In the genomic region with DNA sequence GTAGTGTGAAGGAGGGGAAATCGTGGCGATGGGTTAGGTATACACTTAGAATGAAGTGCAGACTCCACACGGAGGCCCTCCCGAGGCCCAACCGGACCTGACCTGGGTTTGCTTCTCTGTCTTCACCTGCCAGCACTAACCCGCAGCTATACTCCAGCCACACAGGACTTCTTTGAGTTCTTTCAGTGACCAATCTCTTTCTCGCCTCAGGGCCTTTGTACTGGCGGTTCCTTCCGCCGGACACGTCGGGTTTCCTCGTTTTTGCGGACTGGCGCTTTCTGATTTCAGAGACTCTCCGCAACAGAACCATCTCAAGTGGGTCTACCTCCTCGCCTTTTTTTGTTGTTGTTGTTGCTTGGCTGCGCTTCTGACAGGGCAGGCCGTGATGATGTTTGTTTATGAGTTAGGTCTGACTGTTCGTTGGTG, we compare ENCODE assay signal across 8 cellular contexts. TPM values are rescaled to one million over a fixed set of nuclear protein-coding genes. Genes with fewer than 3 reads are reported as not detected.
A peak's percentile ranks its signal among the peaks of the same experiment; 100 is the strongest.
DNase-seq lines count a peak whose midpoint lies in the region; ATAC-seq and TF ChIP-seq lines count a peak whose summit lies in the region.

A gene with protein sequence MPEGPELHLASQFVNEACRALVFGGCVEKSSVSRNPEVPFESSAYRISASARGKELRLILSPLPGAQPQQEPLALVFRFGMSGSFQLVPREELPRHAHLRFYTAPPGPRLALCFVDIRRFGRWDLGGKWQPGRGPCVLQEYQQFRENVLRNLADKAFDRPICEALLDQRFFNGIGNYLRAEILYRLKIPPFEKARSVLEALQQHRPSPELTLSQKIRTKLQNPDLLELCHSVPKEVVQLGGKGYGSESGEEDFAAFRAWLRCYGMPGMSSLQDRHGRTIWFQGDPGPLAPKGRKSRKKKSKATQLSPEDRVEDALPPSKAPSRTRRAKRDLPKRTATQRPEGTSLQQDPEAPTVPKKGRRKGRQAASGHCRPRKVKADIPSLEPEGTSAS (plus strand): TSS at position 244 of the 426 bp plus-strand sequence. CDS start 1,867 bp downstream, outside the sequence.

- H3K27me3 ChIP-seq in HCT116 (ENCODE audit: insufficient read depth, low read length) (no peaks in the 10 kb centered on the region), heart right ventricle (peaks cover 0 to 37% (median 0%) of the 10 kb centered on the region in 7 donors)

- TF ChIP-seq CTCF in HCT116 (IDR thresholded peaks at IDR 0.05 in 2 of 3, conservative IDR thresholded peaks at IDR 0.05 in 1 of 3; ENCODE audit: borderline replicate concordance in 1 of 3, insufficient read depth in 1 of 3, low read depth in 2 of 3, low read length in 2 of 3): no peak
- no peak for TF ChIP-seq CTCF in heart right ventricle (IDR thresholded peaks at IDR 0.05)

- H3K27ac ChIP-seq in HCT116 (ENCODE audit: low read depth, low read length) (peak within 1 kb of the TSS; percentile 85), heart right ventricle (peak within 1 kb of the TSS in 9 of 10 donors; percentile 56 to 83 (median 74))

- H3K36me3 ChIP-seq in HCT116 (ENCODE audit: control insufficient read depth in 1 of 2, insufficient read depth in 2 of 2, low read length in 2 of 2) (no peaks in the 10 kb centered on the region), heart right ventricle (no peaks in the 10 kb centered on the region)

- H3K4me3 Mint-ChIP-seq in activated CD8-positive, alpha-beta T cell treated with anti-CD3 and anti-CD28 coated beads, Interleukin-2, amount 10 ng/mL, durations not matched to agents 7 days and 5 days: peak within 1 kb of the TSS; percentile 63

- ATAC-seq in HCT116: peak; percentile 63
- ATAC-seq in activated CD8-positive, alpha-beta T cell treated with anti-CD3 and anti-CD28 coated beads, Interleukin-2, amount 10 ng/mL, durations not matched to agents 7 days and 5 days: no peak
- ATAC-seq in heart right ventricle: peak in 5 of 8 donors; percentile 1 to 3 (median 2)
- ATAC-seq in HG02884 (IDR thresholded peaks at IDR 0.05; ENCODE audit: unreplicated experiment): no peak

- H3K9me3 Mint-ChIP-seq in activated CD8-positive, alpha-beta T cell treated with anti-CD3 and anti-CD28 coated beads, Interleukin-2, amount 10 ng/mL, durations not matched to agents 7 days and 5 days (ENCODE audit: insufficient read depth): peaks cover 19% of the 10 kb centered on the region

- H3K27ac Mint-ChIP-seq in activated CD8-positive, alpha-beta T cell treated with anti-CD3 and anti-CD28 coated beads, Interleukin-2, amount 10 ng/mL, durations not matched to agents 7 days and 5 days: peak within 1 kb of the TSS; percentile 79

- TF ChIP-seq RAD21 in HCT116 (IDR thresholded peaks at IDR 0.05; ENCODE audit: low read depth): no peak

- H3K9me3 ChIP-seq in HCT116 (ENCODE audit: control insufficient read depth in 1 of 2, insufficient read depth in 1 of 2, low read depth in 1 of 2, low read length in 2 of 2) (no peaks in the 10 kb centered on the region), heart right ventricle (peaks cover 0 to 7% (median 0%) of the 10 kb centered on the region in 11 donors)

- H3K9me2 ChIP-seq in HCT116 (ENCODE audit: insufficient read depth): no peaks in the 10 kb centered on the region

- H3K9ac ChIP-seq in HCT116 (ENCODE audit: low read length): peak within 1 kb of the TSS; percentile 81

- H3K27me3 Mint-ChIP-seq in activated CD8-positive, alpha-beta T cell treated with anti-CD3 and anti-CD28 coated beads, Interleukin-2, amount 10 ng/mL, durations not matched to agents 7 days and 5 days (ENCODE audit: low read depth): peaks cover 18% of the 10 kb centered on the region

- BruUV-seq in HCT116 (replicated peaks; lab: Mats Ljungman, UMichigan): TSS peak; percentile 50

- peak within 1 kb of the TSS; percentile 78 to 87 for H3K4me3 ChIP-seq in HCT116 (replicated peaks in 1 of 2; ENCODE audit: low read depth in 1 of 2, low read length in 2 of 2)
- peak within 1 kb of the TSS; percentile 71 to 99 (median 88) for H3K4me3 ChIP-seq in heart right ventricle

- peak within 1 kb of the TSS; percentile 94 for H2AFZ ChIP-seq in HCT116 (ENCODE audit: low read depth, low read length, poor library complexity, severe bottlenecking)

- peak; percentile 42 for TF ChIP-seq POLR2A in HCT116 (IDR thresholded peaks at IDR 0.05; ENCODE audit: borderline replicate concordance, extremely low read depth, insufficient read depth, insufficient read length)

- peaks cover 39% of the 10 kb centered on the region for H3K36me3 Mint-ChIP-seq in activated CD8-positive, alpha-beta T cell treated with anti-CD3 and anti-CD28 coated beads, Interleukin-2, amount 10 ng/mL, durations not matched to agents 7 days and 5 days (ENCODE audit: low read depth)

- peak within 1 kb of the TSS; percentile 93 for H3K4me2 ChIP-seq in HCT116 (ENCODE audit: low read length)

- H3K4me1 Mint-ChIP-seq in activated CD8-positive, alpha-beta T cell treated with anti-CD3 and anti-CD28 coated beads, Interleukin-2, amount 10 ng/mL, durations not matched to agents 7 days and 5 days (ENCODE audit: low read depth): peaks cover 37% of the 10 kb centered on the region

- POLR2A ChIA-PET in HCT116 (lab: Charles Lee): interaction anchor here (0.9 to 1.2 kb wide), 4 partner anchors 11 to 107 kb away, joined by 3 read pairs; a partner anchor contains a TSS
- POLR2A ChIA-PET in activated CD8-positive, alpha-beta T cell treated with anti-CD3 and anti-CD28 coated beads, Interleukin-2, amount 10 ng/mL, durations not matched to agents 7 days and 5 days (lab: Charles Lee): interaction anchor here (0.7 kb wide), 1 partner anchor 279 kb away, joined by 3 read pairs; a partner anchor contains a TSS

- H3K4me1 ChIP-seq in HCT116 (ENCODE audit: control insufficient read depth in 1 of 2, insufficient read depth in 2 of 2, low read length in 2 of 2) (peaks cover 6 to 15% of the 10 kb centered on the region in 2 experiments; a peak in 3 of 4 replicates), heart right ventricle (peaks cover 5 to 43% (median 18%) of the 10 kb centered on the region in 9 donors)

- CTCF ChIA-PET in HCT116 (lab: Charles Lee): interaction anchor here (1.7 kb wide), 1 partner anchor 21 kb away, joined by 4 read pairs; no protein-coding TSS in a partner anchor
- CTCF ChIA-PET in activated CD8-positive, alpha-beta T cell treated with anti-CD3 and anti-CD28 coated beads, Interleukin-2, amount 10 ng/mL, durations not matched to agents 7 days and 5 days (lab: Charles Lee): no interaction called here

- 25 to 26% methylated on average over 20 of the region's 20 CpGs for WGBS in heart right ventricle, 2 donors

- no peaks in the 10 kb centered on the region for H3K79me2 ChIP-seq in HCT116 (ENCODE audit: insufficient read depth, low read length)

- peak; percentile 59 for DNase-seq in HCT116 (ENCODE audit: low read depth, low spot score)
- DNase-seq in activated CD8-positive, alpha-beta T cell treated with anti-CD3 and anti-CD28 coated beads, Interleukin-2, amount 10 ng/mL, durations not matched to agents 7 days and 5 days: no peak
- no peak for DNase-seq in heart right ventricle
- no peak for DNase-seq in pulmonary artery endothelial cell (ENCODE audit: low read depth, low spot score)
- DNase-seq in NCI-H1105 (lab: John Stamatoyannopoulos, UW): no peak
- no peak for DNase-seq in stimulated activated CD4-positive, alpha-beta T cell treated with anti-CD3 and anti-CD28 coated beads, Interleukin-1b, Interleukin-23, amount 100 ng/mL, for 48 hours
- DNase-seq in stimulated activated CD4-positive, alpha-beta T cell treated with anti-CD3 and anti-CD28 coated beads, Interleukin-2, amount 100 ng/mL, for 48 hours: no peak

- intact Hi-C loops in HCT116 (cut with micrococcal nuclease): loop anchor here (2.0 kb wide), 1 partner anchor 20 kb away; no protein-coding TSS in a partner anchor
- intact Hi-C loops in heart right ventricle (cut with DNase I): no loop called here

- RAD21 ChIA-PET in HCT116 (lab: Charles Lee; ENCODE audit: low non-redundant PET in 1 of 2, low total read pairs in 2 of 2, uncharacterized antibody in 2 of 2, unreplicated experiment in 2 of 2): interaction anchor here in 1 of 2 experiments (1.0 kb wide), 1 partner anchor 21 kb away, joined by 3 read pairs; no protein-coding TSS in a partner anchor

- no peaks in the 10 kb centered on the region for H4K20me1 ChIP-seq in HCT116 (ENCODE audit: insufficient read depth)

TF ChIP-seq in HCT116, 20 proteins besides CTCF, POLR2A, EP300 and RAD21:
- TF ChIP-seq ZFX (IDR thresholded peaks at IDR 0.05) (no peak), SP1 (IDR thresholded peaks at IDR 0.05; ENCODE audit: low read depth) (0 out of 2 replicates have a peak, but pooled peaks have one; percentile 21), POLR2AphosphoS5 (IDR thresholded peaks at IDR 0.05; ENCODE audit: low read depth, low read length) (peak; percentile 51), EZH2phosphoT487 (IDR thresholded peaks at IDR 0.05; ENCODE audit: borderline replicate concordance) (no peak), TCF7L2 (IDR thresholded peaks at IDR 0.05; ENCODE audit: borderline replicate concordance, extremely low read depth, insufficient read depth, insufficient read length) (peak; percentile 53), CEBPB (IDR thresholded peaks at IDR 0.05; ENCODE audit: low read depth) (no peak), EZH2 (IDR thresholded peaks at IDR 0.05) (no peak), ZNF274 (IDR thresholded peaks at IDR 0.05; ENCODE audit: low read depth, low read length) (no peak)
- TF ChIP-seq, protein P1, sequence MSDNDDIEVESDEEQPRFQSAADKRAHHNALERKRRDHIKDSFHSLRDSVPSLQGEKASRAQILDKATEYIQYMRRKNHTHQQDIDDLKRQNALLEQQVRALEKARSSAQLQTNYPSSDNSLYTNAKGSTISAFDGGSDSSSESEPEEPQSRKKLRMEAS (IDR thresholded peaks at IDR 0.05): no peak

RNA-seq across cellular contexts. Expression of the gene that starts here (rescaled TPM):
- total RNA-seq in HCT116 (2021; ENCODE audit: unreplicated experiment) (41.4 TPM), heart right ventricle (10 to 100 TPM in 3 of 10 donors, 1 to 10 TPM in 7; 4.1 to 17.8 (median 8.1) TPM), pulmonary artery endothelial cell (9.6 and 10.6 TPM in 2 replicates)
- polyA plus RNA-seq in HCT116 (2012): 27.2 and 37.5 TPM in 2 replicates
- 1 to 10 TPM; 2.8 to 3.2 TPM for total RNA-seq in activated CD8-positive, alpha-beta T cell treated with anti-CD3 and anti-CD28 coated beads, Interleukin-2, amount 10 ng/mL, durations not matched to agents 7 days and 5 days
- 10 to 100 TPM in 1 of 2 donors, 1 to 10 TPM in 1; 6.1 to 41.6 TPM for polyA plus RNA-seq in heart right ventricle

Comparison
In these comparisons a context has a peak if more than half of its experiments do, and no peak if none do; other contexts are left out.
1. ATAC-seq: peak in HCT116 (single experiment) and heart right ventricle (5 of 8); none in activated CD8-positive, alpha-beta T cell treated with anti-CD3 and anti-CD28 coated beads, Interleukin-2, amount 10 ng/mL, durations not matched to agents 7 days and 5 days (single experiment) and HG02884 (single experiment).